Comparison of ENCODE assay signal across 12 cellular contexts in genomic region chr7:131249003-131249402, GRCh38.
A peak's percentile ranks its signal among the peaks of the same experiment; 100 is the strongest.
DNase-seq lines count a peak whose midpoint lies in the region; FAIRE-seq and TF ChIP-seq lines count a peak whose summit lies in the region.
"Had no signal": no experiment of that assay in that cellular context is flagged by ENCODE, and none has a peak within 500 bp of the region (broad histone marks: within the 10 kb centered on the region; RNA-seq: fewer than 3 reads in every experiment).

No MANE protein-coding gene starts in this region.

- H3K27ac Mint-ChIP-seq in MCF 10A (ENCODE audit: low read depth, unreplicated experiment) (peak overlapping the region; percentile 17), endothelial cell (ENCODE audit: unreplicated experiment) (no peak overlapping the region)
- H3K27ac Mint-ChIP-seq in T-helper 2 cell treated with Interferon-gamma antibody and Interleukin-4, amounts not matched to agents 5 μg/mL and 100 μg/mL, for 36 hours: no peak overlapping the region
- H3K27ac Mint-ChIP-seq: activated CD8-positive, alpha-beta memory T cell treated with anti-CD3 and anti-CD28 coated beads, Interleukin-2, amount 10 ng/mL, durations not matched to agents 7 days and 5 days had no signal

- H3K9me1 ChIP-seq in keratinocyte (ENCODE audit: control insufficient read depth, extremely low read depth, insufficient read depth, low read length): peaks cover 2% of the 10 kb centered on the region

- no peak for TF ChIP-seq EP300 in transverse colon (IDR thresholded peaks at IDR 0.05; ENCODE audit: low read depth)

- in situ Hi-C loops in transverse colon (cut with MboI; ENCODE audit: low pct_ligation_motif_present in 1 of 4, low pct_unique_long_range_greater_than_20kb in 1 of 4, low sequenced_read_pairs in 3 of 4): no loop called here

- H3K9me3 Mint-ChIP-seq in MCF 10A (ENCODE audit: unreplicated experiment) (peaks cover 6% of the 10 kb centered on the region), endothelial cell (ENCODE audit: unreplicated experiment) (peaks cover 4% of the 10 kb centered on the region)
- H3K9me3 Mint-ChIP-seq in T-helper 2 cell treated with Interferon-gamma antibody and Interleukin-4, amounts not matched to agents 5 μg/mL and 100 μg/mL, for 36 hours: peaks cover 6% of the 10 kb centered on the region

- CTCF ChIA-PET in MCF 10A (lab: Yijun Ruan, JAX): interaction anchor here (0.5 to 1.6 kb wide), 4 partner anchors 46 to 177 kb away, joined by 3 to 4 read pairs (median 3); no protein-coding TSS in a partner anchor

- intact Hi-C loops in MCF 10A (cut with micrococcal nuclease) (loop anchor here (10.0 kb wide), 1 partner anchor 64 kb away; no protein-coding TSS in a partner anchor), transverse colon (cut with DNase I; ENCODE audit: low total_unique reads) (no loop called here)

- no peaks in the 10 kb centered on the region for H3K27me3 Mint-ChIP-seq in MCF 10A (ENCODE audit: insufficient read depth, unreplicated experiment)
- H3K27me3 Mint-ChIP-seq in endothelial cell (ENCODE audit: unreplicated experiment): peaks cover 2% of the 10 kb centered on the region
- H3K27me3 Mint-ChIP-seq in T-helper 2 cell treated with Interferon-gamma antibody and Interleukin-4, amounts not matched to agents 5 μg/mL and 100 μg/mL, for 36 hours (ENCODE audit: low read depth): peaks cover 9% of the 10 kb centered on the region
- H3K27me3 Mint-ChIP-seq: activated CD8-positive, alpha-beta memory T cell treated with anti-CD3 and anti-CD28 coated beads, Interleukin-2, amount 10 ng/mL, durations not matched to agents 7 days and 5 days had no signal

- TF ChIP-seq POLR2A in transverse colon (IDR thresholded peaks at IDR 0.05): no peak

- dilution Hi-C loops in keratinocyte (cut with MboI; ENCODE audit: extremely low pct_ligation_motif_present, low sequenced_read_pairs): no loop called here

- H3K4me2 ChIP-seq in keratinocyte (ENCODE audit: control insufficient read depth, extremely low read depth, insufficient read depth, low read depth, low read length): no peak overlapping the region

- H3K4me1 Mint-ChIP-seq in MCF 10A (ENCODE audit: insufficient read depth, unreplicated experiment) (peaks cover 27% of the 10 kb centered on the region), endothelial cell (ENCODE audit: unreplicated experiment) (no peaks in the 10 kb centered on the region)
- H3K4me1 Mint-ChIP-seq in T-helper 2 cell treated with Interferon-gamma antibody and Interleukin-4, amounts not matched to agents 5 μg/mL and 100 μg/mL, for 36 hours (ENCODE audit: low read depth): peaks cover 2% of the 10 kb centered on the region

- no peaks in the 10 kb centered on the region for H3K79me2 ChIP-seq in keratinocyte (ENCODE audit: control insufficient read depth, insufficient read depth, low read length)

- no peaks in the 10 kb centered on the region for H3K27me3 ChIP-seq in keratinocyte (ENCODE audit: control insufficient read depth, extremely low read depth, insufficient read depth, low read length)
- H3K27me3 ChIP-seq in transverse colon: no peaks in the 10 kb centered on the region

- H3K4me3 Mint-ChIP-seq in MCF 10A (ENCODE audit: unreplicated experiment) (no peak overlapping the region), endothelial cell (ENCODE audit: unreplicated experiment) (no peak overlapping the region)
- no peak overlapping the region for H3K4me3 Mint-ChIP-seq in T-helper 2 cell treated with Interferon-gamma antibody and Interleukin-4, amounts not matched to agents 5 μg/mL and 100 μg/mL, for 36 hours
- H3K4me3 Mint-ChIP-seq: activated CD8-positive, alpha-beta memory T cell treated with anti-CD3 and anti-CD28 coated beads, Interleukin-2, amount 10 ng/mL, durations not matched to agents 7 days and 5 days had no signal

- peak; percentile 73 for FAIRE-seq in keratinocyte (lab: Jason Lieb, UNC)
- FAIRE-seq: endometrium had no signal

- 29 to 33% methylated on average over 1 of the region's 1 CpG for WGBS in transverse colon (ENCODE audit: low coverage in 1 of 2), 2 donors

- TF ChIP-seq CTCF in MCF 10A (IDR thresholded peaks at IDR 0.05; ENCODE audit: unreplicated experiment) (no peak), keratinocyte (optimal IDR thresholded peaks at IDR 0.05 in 1 of 3, IDR thresholded peaks at IDR 0.05 in 1 of 3, conservative IDR thresholded peaks at IDR 0.05 in 1 of 3; ENCODE audit: extremely low read depth in 1 of 3, insufficient read depth in 2 of 3, low read length in 3 of 3) (no peak), transverse colon (IDR thresholded peaks at IDR 0.05) (no peak), endothelial cell (IDR thresholded peaks at IDR 0.05; ENCODE audit: unreplicated experiment) (no peak)

- no peaks in the 10 kb centered on the region for H3K36me3 ChIP-seq in keratinocyte (ENCODE audit: control insufficient read depth in 2 of 2, extremely low read depth in 1 of 2, insufficient read depth in 2 of 2, low read length in 2 of 2)
- H3K36me3 ChIP-seq in transverse colon: no peaks in the 10 kb centered on the region
- H3K36me3 ChIP-seq: prostate gland had no signal

- H3K27ac ChIP-seq in keratinocyte (ENCODE audit: control insufficient read depth, insufficient read depth, low read length) (no peak overlapping the region), transverse colon (peak overlapping the region in 2 of 4 donors; percentile 15 to 44)
- H3K27ac ChIP-seq: prostate gland had no signal

- no peak overlapping the region for H2AFZ ChIP-seq in keratinocyte (ENCODE audit: control insufficient read depth, low read length)

- H3K4me3 ChIP-seq in keratinocyte (ENCODE audit: control insufficient read depth in 2 of 3, extremely low read depth in 1 of 3, insufficient read depth in 2 of 3, low read depth in 1 of 3, low read length in 3 of 3): no peak overlapping the region
- no peak overlapping the region for H3K4me3 ChIP-seq in transverse colon
- H3K4me3 ChIP-seq: prostate gland had no signal

- H3K9me3 ChIP-seq in keratinocyte (ENCODE audit: control insufficient read depth, low read depth, low read length) (no peaks in the 10 kb centered on the region), transverse colon (peaks cover 0 to 7% of the 10 kb centered on the region in 2 donors)
- H3K9me3 ChIP-seq: prostate gland had no signal

- POLR2A ChIA-PET in MCF 10A (lab: Yijun Ruan, JAX): interaction anchor here (0.6 to 2.2 kb wide), 5 partner anchors 13 to 140 kb away, joined by 3 to 9 read pairs (median 5); partner anchors contain the start of gene MKLN1

- H3K4me1 ChIP-seq in keratinocyte (ENCODE audit: control insufficient read depth, extremely low read depth, insufficient read depth, low read length) (peaks cover 6% of the 10 kb centered on the region), transverse colon (no peaks in the 10 kb centered on the region)
- H3K4me1 ChIP-seq: prostate gland had no signal

- H3K9ac ChIP-seq in keratinocyte (ENCODE audit: control insufficient read depth, extremely low read depth, insufficient read depth, low read length): no peak overlapping the region

- DNase-seq in HS-5 (ENCODE audit: low read depth) (peak; percentile 80), MCF 10A (ENCODE audit: unreplicated experiment) (peak; percentile 95), keratinocyte (ENCODE audit: low read depth, low spot score) (peak; percentile 2), transverse colon (peak; percentile 37), endothelial cell (ENCODE audit: low spot score) (no peak)
- no peak for DNase-seq in activated CD4-positive, alpha-beta T cell treated with anti-CD3 and anti-CD28 coated beads, Interleukin-2, amount 50 U/mL, for 1 hour
- DNase-seq in T-helper 2 cell treated with Interferon-gamma antibody and Interleukin-4, amounts not matched to agents 5 μg/mL and 100 μg/mL, for 36 hours (ENCODE audit: low spot score): no peak
- no peak for DNase-seq in stimulated activated naive CD4-positive, alpha-beta T cell treated with Interleukin-2 at 50 U/mL for 16 hours (lab: John Stamatoyannopoulos, UW)
- DNase-seq: activated CD8-positive, alpha-beta memory T cell treated with anti-CD3 and anti-CD28 coated beads, Interleukin-2, amount 10 ng/mL, durations not matched to agents 7 days and 5 days; NCI-H774 had no signal

- no TSS peak for BruUV-seq in MCF 10A (replicated peaks; lab: Mats Ljungman, UMichigan)

- H4K20me1 ChIP-seq in keratinocyte (ENCODE audit: control insufficient read depth, extremely low read depth, insufficient read depth, low read length): no peaks in the 10 kb centered on the region

- H3K36me3 Mint-ChIP-seq in MCF 10A (ENCODE audit: insufficient read depth, unreplicated experiment) (no peaks in the 10 kb centered on the region), endothelial cell (ENCODE audit: low read depth, unreplicated experiment) (no peaks in the 10 kb centered on the region)
- no peaks in the 10 kb centered on the region for H3K36me3 Mint-ChIP-seq in T-helper 2 cell treated with Interferon-gamma antibody and Interleukin-4, amounts not matched to agents 5 μg/mL and 100 μg/mL, for 36 hours (ENCODE audit: low read depth)

Comparison
In these comparisons a context has a peak if more than half of its experiments do, and no peak if none do; other contexts are left out.
1. DNase-seq: peak in HS-5 (single experiment), MCF 10A (single experiment), keratinocyte (single experiment) and transverse colon (single experiment); none in endothelial cell (single experiment), activated CD4-positive, alpha-beta T cell treated with anti-CD3 and anti-CD28 coated beads, Interleukin-2, amount 50 U/mL, for 1 hour (single experiment), T-helper 2 cell treated with Interferon-gamma antibody and Interleukin-4, amounts not matched to agents 5 μg/mL and 100 μg/mL, for 36 hours (single experiment) and stimulated activated naive CD4-positive, alpha-beta T cell treated with Interleukin-2 at 50 U/mL for 16 hours (single experiment).